In genomic region chr11:38014405-38014804, GRCh38 we compare ENCODE assay signal across 1 cellular context.
TF ChIP-seq lines count a peak whose summit lies in the region.

No MANE protein-coding gene starts in this region.

TF ChIP-seq in H1, 55 proteins besides CTCF, POLR2A, EP300 and RAD21:
- no peak for TF ChIP-seq MAX (IDR thresholded peaks at IDR 0.05)
- no peak for TF ChIP-seq CEBPB (IDR thresholded peaks at IDR 0.05; ENCODE audit: low read depth, low read length)
- TF ChIP-seq BRCA1 (IDR thresholded peaks at IDR 0.05; ENCODE audit: low read depth, low read length) = no peak
- TF ChIP-seq BCL11A (IDR thresholded peaks at IDR 0.05; ENCODE audit: low read depth in 2 of 2, low read length in 2 of 2) = no peak
- TF ChIP-seq SP4 (IDR thresholded peaks at IDR 0.05; ENCODE audit: low read length) = no peak
- TF ChIP-seq CHD2 (IDR thresholded peaks at IDR 0.05; ENCODE audit: low read length) = no peak
- TF ChIP-seq SP2 (IDR thresholded peaks at IDR 0.05; ENCODE audit: low read length) = no peak
- no peak for TF ChIP-seq SUZ12 (IDR thresholded peaks at IDR 0.05; ENCODE audit: low read length)
- TF ChIP-seq FOSL1 (IDR thresholded peaks at IDR 0.05; ENCODE audit: insufficient read depth, low read depth, low read length) = no peak
- TF ChIP-seq RBBP5 (IDR thresholded peaks at IDR 0.05; ENCODE audit: borderline replicate concordance, low read depth, low read length) = no peak
- TF ChIP-seq JUN (IDR thresholded peaks at IDR 0.05; ENCODE audit: low read depth, low read length) = no peak
- no peak for TF ChIP-seq PHF8 (conservative IDR thresholded peaks at IDR 0.05; ENCODE audit: low read depth, low read length)
- TF ChIP-seq RXRA (IDR thresholded peaks at IDR 0.05; ENCODE audit: insufficient read depth, low read depth, low read length) = no peak
- no peak for TF ChIP-seq ATF2 (IDR thresholded peaks at IDR 0.05; ENCODE audit: low read length)
- no peak for TF ChIP-seq HDAC2 (IDR thresholded peaks at IDR 0.05; ENCODE audit: borderline replicate concordance in 1 of 2, low read depth in 2 of 2, low read length in 2 of 2)
